In genomic region chr3:12159227-12159601, GRCh38 we compare ENCODE assay signal across 11 cellular contexts. TPM values are rescaled to one million over a fixed set of nuclear protein-coding genes. Genes with fewer than 3 reads are reported as not detected.
DNase-seq lines count a peak whose midpoint lies in the region; ATAC-seq, FAIRE-seq and TF ChIP-seq lines count a peak whose summit lies in the region.
"Had no signal": no experiment of that assay in that cellular context is flagged by ENCODE, and none has a peak within 500 bp of the region (broad histone marks: within the 10 kb centered on the region; RNA-seq: fewer than 3 reads in every experiment).

No MANE protein-coding gene starts in this region.

- H3K79me2 ChIP-seq in HepG2 (ENCODE audit: insufficient read depth, low read length) = no peaks in the 10 kb centered on the region

- TF ChIP-seq EP300 in HepG2 (IDR thresholded peaks at IDR 0.05; ENCODE audit: low read depth in 2 of 2, low read length in 2 of 2) (no peak), HepG2 (CRISPR knock-in tag; IDR thresholded peaks at IDR 0.05; ENCODE audit: borderline replicate concordance) (no peak), tibial nerve (IDR thresholded peaks at IDR 0.05) (no peak)

- no peaks in the 10 kb centered on the region for H3K36me3 ChIP-seq in colonic mucosa
- no peaks in the 10 kb centered on the region for H3K36me3 ChIP-seq in HepG2 (replicated peaks in 1 of 2; ENCODE audit: control insufficient read depth in 1 of 2, insufficient read depth in 2 of 2, low read length in 2 of 2)
- H3K36me3 ChIP-seq in tibial nerve = no peaks in the 10 kb centered on the region
- H3K36me3 ChIP-seq: SJSA1 had no signal

- BruUV-seq in HepG2 (replicated peaks; lab: Mats Ljungman, UMichigan) = no TSS peak

- H3K27ac ChIP-seq in colonic mucosa = peak overlapping the region; percentile 6
- no peak overlapping the region for H3K27ac ChIP-seq in HepG2 (ENCODE audit: extremely low read length, insufficient read depth, low read length)
- peak overlapping the region in 3 of 4 donors; percentile 64 to 74 (median 71) for H3K27ac ChIP-seq in tibial nerve
- H3K27ac ChIP-seq: 22Rv1, SJSA1 had no signal

- peak overlapping the region; percentile 73 for H2AFZ ChIP-seq in HepG2 (ENCODE audit: low read length)

- no peaks in the 10 kb centered on the region for H4K20me1 ChIP-seq in HepG2 (ENCODE audit: insufficient read depth, low read length)

- 23% methylated on average over 4 of the region's 4 CpGs for WGBS in HepG2 (ENCODE audit: low lambda C conversion rate)
- WGBS in tibial nerve, 2 donors = 34 to 46% methylated on average over 4 of the region's 4 CpGs

- TF ChIP-seq POLR2A in HepG2 (IDR thresholded peaks at IDR 0.05; ENCODE audit: insufficient read depth in 1 of 2, low read depth in 2 of 2, low read length in 2 of 2) (no peak), tibial nerve (IDR thresholded peaks at IDR 0.05) (no peak)

- no peak for FAIRE-seq in HepG2 (lab: Jason Lieb, UNC)

- peak overlapping the region; percentile 87 for H3K4me2 ChIP-seq in HepG2 (ENCODE audit: low read depth, low read length)

- H3K4me1 ChIP-seq in colonic mucosa = no peaks in the 10 kb centered on the region
- H3K4me1 ChIP-seq in HepG2 (ENCODE audit: insufficient read depth, low read length) = peaks cover 30% of the 10 kb centered on the region
- H3K4me1 ChIP-seq in tibial nerve = peaks cover 0 to 26% (median 0%) of the 10 kb centered on the region in 4 donors
- H3K4me1 ChIP-seq: SJSA1 had no signal

- in situ Hi-C loops in HepG2 (cut with HindIII; ENCODE audit: extremely low pct_ligation_motif_present, low pct_unique_long_range_greater_than_20kb) = no loop called here

- CTCF ChIA-PET in HepG2 (lab: Yijun Ruan, JAX; ENCODE audit: low intra/inter-chr PET ratio, low total read pairs) = no interaction called here

- no peak for TF ChIP-seq CTCF in colonic mucosa (IDR thresholded peaks at IDR 0.05)
- TF ChIP-seq CTCF in HepG2 (CRISPR knock-in tag; IDR thresholded peaks at IDR 0.05) = no peak
- no peak for TF ChIP-seq CTCF in tibial nerve (IDR thresholded peaks at IDR 0.05)

- POLR2A ChIA-PET in HepG2 (lab: Yijun Ruan, JAX) = no interaction called here

- peak overlapping the region; percentile 15 to 61 for H3K9ac ChIP-seq in colonic mucosa (ENCODE audit: low read depth in 2 of 2, low read length in 2 of 2)
- H3K9ac ChIP-seq in HepG2 (ENCODE audit: insufficient read depth, low read depth, low read length) = no peak overlapping the region

- no peaks in the 10 kb centered on the region for H3K9me3 ChIP-seq in colonic mucosa
- no peaks in the 10 kb centered on the region for H3K9me3 ChIP-seq in HepG2 (ENCODE audit: low read length)
- no peaks in the 10 kb centered on the region for H3K9me3 ChIP-seq in tibial nerve
- H3K9me3 ChIP-seq: SJSA1 had no signal

- TF ChIP-seq RAD21 in HepG2 (CRISPR knock-in tag; IDR thresholded peaks at IDR 0.05) = no peak

- intact Hi-C loops in colonic mucosa (cut with DNase I) = no loop called here
- intact Hi-C loops in HepG2 (cut with micrococcal nuclease; ENCODE audit: unreplicated experiment) = no loop called here

- DNase-seq in NCI-H1417 (lab: John Stamatoyannopoulos, UW) (peak in 2 of 3 experiments; percentile 65 to 78), NCI-H1417 treated with DMSO at 0.1 percent for 48 hours (lab: John Stamatoyannopoulos, UW) (no peak), colonic mucosa (no peak), HepG2 (ENCODE audit: low spot score) (no peak), tibial nerve (ENCODE audit: low spot score in 2 of 2) (no peak), NCI-H446 treated with DMSO at 0.1 percent for 48 hours (lab: John Stamatoyannopoulos, UW) (no peak), NAMALWA (ENCODE audit: low spot score) (no peak)
- DNase-seq: NCI-H1694 had no signal

- H3K4me3 ChIP-seq in colonic mucosa (no peak overlapping the region), HepG2 (replicated peaks in 1 of 3; ENCODE audit: insufficient read depth in 1 of 3, low read depth in 2 of 3, low read length in 3 of 3) (peak overlapping the region in 1 of 3 experiments; percentile 68; a peak in 2 of 6 replicates), tibial nerve (peak overlapping the region in 3 of 4 donors; percentile 38 to 51 (median 51))
- H3K4me3 ChIP-seq: SJSA1 had no signal

- H3K27me3 ChIP-seq in colonic mucosa = no peaks in the 10 kb centered on the region
- H3K27me3 ChIP-seq in HepG2 (ENCODE audit: control insufficient read depth in 1 of 2, insufficient read depth in 2 of 2, low read length in 2 of 2) = peaks cover 3 to 52% of the 10 kb centered on the region in 2 experiments
- H3K27me3 ChIP-seq in tibial nerve = no peaks in the 10 kb centered on the region
- H3K27me3 ChIP-seq: SJSA1 had no signal

- peak; percentile 59 for ATAC-seq in HepG2
- no peak for ATAC-seq in GM18861 (IDR thresholded peaks at IDR 0.05; ENCODE audit: unreplicated experiment)

TF ChIP-seq in HepG2, 621 proteins besides CTCF, POLR2A, EP300 and RAD21 (continues in another document):
- TF ChIP-seq ZNF251 (CRISPR knock-in tag; IDR thresholded peaks at IDR 0.05) = no peak
- TF ChIP-seq ZNF629 (CRISPR knock-in tag; conservative IDR thresholded peaks at IDR 0.05) = no peak
- TF ChIP-seq NFKB2 (CRISPR knock-in tag; IDR thresholded peaks at IDR 0.05; ENCODE audit: borderline replicate concordance) = no peak
- no peak for TF ChIP-seq FOXP4 (CRISPR knock-in tag; IDR thresholded peaks at IDR 0.05)

RNA-seq across cellular contexts. Expression of gene TIMP4, which starts 0.5 kb away (rescaled TPM):
- total RNA-seq in colonic mucosa = 1 to 10 TPM; 2.0 to 3.1 TPM
- 0.07 TPM in 1 of 2 replicates, not detected in the other for total RNA-seq in HepG2 (2016; rRNA removed; fragmentation: Illumina TruSeq; extraction: Trizol)
- total RNA-seq in HepG2 (2016; cell fraction: cytosol; rRNA removed; fragmentation: Illumina TruSeq; extraction: Trizol; ENCODE audit: low read depth) = 0.26 TPM in 1 of 2 replicates, not detected in the other
- not detected in 2 replicates for total RNA-seq in HepG2 (2016; cell fraction: insoluble cytoplasmic fraction; rRNA removed; fragmentation: Illumina TruSeq; extraction: Trizol)
- total RNA-seq in HepG2 (2016; cell fraction: membrane; rRNA removed; fragmentation: Illumina TruSeq; extraction: Trizol) = 0.09 and 0.17 TPM in 2 replicates
- not detected in 2 replicates for total RNA-seq in HepG2 (2016; cell fraction: nucleus; rRNA removed; fragmentation: Illumina TruSeq; extraction: Trizol)
- polyA plus RNA-seq in HepG2 (2011; rRNA removed) = 0.05 TPM in 1 of 2 replicates, not detected in the other
- 0.08 TPM in 1 of 2 replicates, not detected in the other for polyA plus RNA-seq in HepG2 (2011; cell fraction: cytosol; rRNA removed)
- not detected in 2 replicates for polyA plus RNA-seq in HepG2 (2011; cell fraction: nucleus; rRNA removed)
- polyA plus RNA-seq in HepG2 (2012) = 0.19 TPM in 1 of 2 replicates, not detected in the other
- 0.08 and 0.23 TPM in 2 replicates for polyA plus RNA-seq in HepG2 (2016; cell fraction: cytosol; fragmentation: Illumina TruSeq; extraction: Trizol; ENCODE audit: low read depth)
- polyA plus RNA-seq in HepG2 (2016; cell fraction: insoluble cytoplasmic fraction; fragmentation: Illumina TruSeq; extraction: Trizol; ENCODE audit: low read depth) = not detected in 2 replicates
- 0.15 and 0.19 TPM in 2 replicates for polyA plus RNA-seq in HepG2 (2016; cell fraction: membrane; fragmentation: Illumina TruSeq; extraction: Trizol; ENCODE audit: low read depth)
- polyA plus RNA-seq in HepG2 (2016; cell fraction: nucleus; fragmentation: Illumina TruSeq; extraction: Trizol; ENCODE audit: insufficient read depth, low read depth) = 0.29 TPM in 1 of 2 replicates, not detected in the other
- polyA minus RNA-seq in HepG2 (2011; rRNA and poly(A)+ RNA removed; ENCODE audit: low replicate concordance) = 8.5 TPM in 1 of 2 replicates, not detected in the other
- not detected in 2 replicates for polyA minus RNA-seq in HepG2 (2011; cell fraction: cytosol; rRNA and poly(A)+ RNA removed)
- polyA minus RNA-seq in HepG2 (2011; cell fraction: nucleus; rRNA and poly(A)+ RNA removed) = not detected in 2 replicates
- 100 to 1,000 TPM in 1 of 4 donors, 10 to 100 TPM in 3; 40.2 to 124 (median 48.4) TPM for total RNA-seq in tibial nerve

Comparison
In these comparisons a context has a peak if more than half of its experiments do, and no peak if none do; other contexts are left out.
1. DNase-seq: peak in NCI-H1417 (2 of 3); none in NCI-H1417 treated with DMSO at 0.1 percent for 48 hours (single experiment), colonic mucosa (single experiment), HepG2 (single experiment), tibial nerve (0 of 2), NCI-H446 treated with DMSO at 0.1 percent for 48 hours (single experiment) and NAMALWA (single experiment).
2. RNA of gene TIMP4, which starts 0.5 kb away (total RNA-seq): 40.2 to 124 TPM in tibial nerve; 2.0 to 3.1 TPM in colonic mucosa and 0.07 to 0.26 TPM in HepG2; every median in the first group is over 4 times any median in the second.